In genomic region chr10:96651998-96652431, GRCh38 we compare ENCODE assay signal across 1 cellular context.
TF ChIP-seq lines count a peak whose summit lies in the region.

No MANE protein-coding gene starts in this region.

TF ChIP-seq in GM12878, 131 proteins besides CTCF, POLR2A, EP300 and RAD21 (continued from another document and continues in another):
- TF ChIP-seq ZNF687 (IDR thresholded peaks at IDR 0.05) (no peak; the same call in none of the 2 replicates), RELB (IDR thresholded peaks at IDR 0.05; ENCODE audit: low read depth) (peak; percentile 93), TCF12 (IDR thresholded peaks at IDR 0.05; ENCODE audit: low read depth, low read length) (peak; percentile 93), POLR2AphosphoS2 (IDR thresholded peaks at IDR 0.05; ENCODE audit: low read depth, low read length) (no peak), ATF2 (IDR thresholded peaks at IDR 0.05; ENCODE audit: low read length) (peak; percentile 30; the same call in 1 of the 2 replicates), GABPA (IDR thresholded peaks at IDR 0.05; ENCODE audit: low read depth) (0 out of 2 replicates have a peak, but pooled peaks have one; percentile 15), MEF2B (IDR thresholded peaks at IDR 0.05; ENCODE audit: partially characterized antibody, poor library complexity, severe bottlenecking) (peak; percentile 92), PML (IDR thresholded peaks at IDR 0.05; ENCODE audit: low read length) (0 out of 2 replicates have a peak, but pooled peaks have one; percentile 55), SP1 (IDR thresholded peaks at IDR 0.05; ENCODE audit: low read depth, low read length) (peak; percentile 15), DPF2 (IDR thresholded peaks at IDR 0.05) (peak; percentile 79), STAT3 (IDR thresholded peaks at IDR 0.05; ENCODE audit: low read depth, low read length) (no peak), MAX (IDR thresholded peaks at IDR 0.05; ENCODE audit: low read depth, low read length) (no peak), YBX1 (IDR thresholded peaks at IDR 0.05) (no peak), E2F8 (IDR thresholded peaks at IDR 0.05; ENCODE audit: low read depth, partially characterized antibody) (no peak), ATF3 (IDR thresholded peaks at IDR 0.05; ENCODE audit: borderline replicate concordance, extremely low read depth, low read depth, low read length) (no peak), IRF3 (IDR thresholded peaks at IDR 0.05) (no peak), STAT1 (conservative IDR thresholded peaks at IDR 0.05) (no peak), CREM (IDR thresholded peaks at IDR 0.05; ENCODE audit: low read depth) (peak; percentile 76; the same call in 1 of the 2 replicates), SRF (IDR thresholded peaks at IDR 0.05; ENCODE audit: low read depth in 2 of 2, low read length in 2 of 2) (no peak), FOXM1 (IDR thresholded peaks at IDR 0.05; ENCODE audit: low read depth, low read length) (peak; percentile 80; the same call in 1 of the 2 replicates), PKNOX1 (IDR thresholded peaks at IDR 0.05) (peak; percentile 83), SUZ12 (IDR thresholded peaks at IDR 0.05; ENCODE audit: unreplicated experiment) (no peak), RFX5 (IDR thresholded peaks at IDR 0.05; ENCODE audit: low read depth, low read length) (no peak), HDAC2 (IDR thresholded peaks at IDR 0.05) (no peak), ZBED1 (IDR thresholded peaks at IDR 0.05; ENCODE audit: borderline replicate concordance) (peak; percentile 77; the same call in 1 of the 2 replicates), JUNB (IDR thresholded peaks at IDR 0.05) (no peak), CHD2 (IDR thresholded peaks at IDR 0.05; ENCODE audit: borderline replicate concordance, low read depth, low read length) (no peak), ZNF592 (IDR thresholded peaks at IDR 0.05) (no peak), SIX5 (IDR thresholded peaks at IDR 0.05; ENCODE audit: low read depth, low read length, severe bottlenecking) (no peak), WRNIP1 (IDR thresholded peaks at IDR 0.05; ENCODE audit: borderline replicate concordance, low read depth, low read length) (no peak), SPI1 (IDR thresholded peaks at IDR 0.05; ENCODE audit: borderline replicate concordance, insufficient read depth, low read depth, low read length) (peak; percentile 96), CREB1 (IDR thresholded peaks at IDR 0.05; ENCODE audit: low read depth) (peak; percentile 59), ZBTB4 (CRISPR knock-in tag; IDR thresholded peaks at IDR 0.05) (no peak), KLF5 (IDR thresholded peaks at IDR 0.05; ENCODE audit: partially characterized antibody) (no peak), NFIC (IDR thresholded peaks at IDR 0.05; ENCODE audit: low read depth, low read length) (peak; percentile 90), MTA2 (IDR thresholded peaks at IDR 0.05; ENCODE audit: low read depth) (peak; percentile 92), SREBF1 (IDR thresholded peaks at IDR 0.05; ENCODE audit: low read length) (no peak), NBN (IDR thresholded peaks at IDR 0.05) (peak; percentile 91), BCL11A (IDR thresholded peaks at IDR 0.05; ENCODE audit: low read depth, low read length) (peak; percentile 66; the same call in 1 of the 2 replicates), HCFC1 (IDR thresholded peaks at IDR 0.05; ENCODE audit: low read length) (no peak), POLR2AphosphoS5 (IDR thresholded peaks at IDR 0.05; ENCODE audit: low read length) (no peak; the same call in 1 of the 2 replicates), TAF1 (IDR thresholded peaks at IDR 0.05; ENCODE audit: borderline replicate concordance, low read depth, low read length) (no peak), IRF4 (IDR thresholded peaks at IDR 0.05; ENCODE audit: low read depth, low read length) (peak; percentile 69; the same call in 1 of the 2 replicates)
